9 cellular contexts compared by ENCODE assay signal in the genomic region with DNA sequence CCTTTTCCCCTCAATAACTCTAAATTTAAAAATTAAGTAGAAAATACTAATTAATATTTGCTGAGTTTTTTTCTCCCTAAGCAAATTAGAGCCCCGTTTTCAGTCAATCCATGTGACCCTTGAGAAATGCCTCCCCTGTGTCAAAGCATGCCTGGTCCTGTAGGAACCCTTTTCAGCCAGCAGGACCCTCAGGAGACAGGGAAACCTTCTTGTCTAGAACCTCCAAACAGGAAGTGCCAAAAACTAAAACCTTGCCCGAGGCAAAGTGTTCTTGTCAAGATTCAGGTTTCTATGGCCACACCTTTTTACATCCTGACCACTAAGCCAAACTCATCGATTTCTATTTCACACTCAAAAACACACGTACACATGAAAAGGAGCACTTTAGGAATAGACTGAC.
DNase-seq lines count a peak whose midpoint lies in the region; ATAC-seq and TF ChIP-seq lines count a peak whose summit lies in the region.
"Had no signal": no experiment of that assay in that cellular context is flagged by ENCODE, and none has a peak within 500 bp of the region (broad histone marks: within the 10 kb centered on the region; RNA-seq: fewer than 3 reads in every experiment).

No MANE protein-coding gene starts in this region.

- peak; percentile 26; the same call in 1 of the 2 replicates for TF ChIP-seq RAD21 in IMR-90 (IDR thresholded peaks at IDR 0.05; ENCODE audit: low read length)

- H2AK9ac ChIP-seq in IMR-90 (replicated peaks; ENCODE audit: low read depth, low read length, poor library complexity), result no peak overlapping the region

- no peak overlapping the region for H2BK120ac ChIP-seq in IMR-90 (ENCODE audit: low read depth, low read length)

- H3K4me1 ChIP-seq in IMR-90 (ENCODE audit: control insufficient read depth, insufficient read depth, low read length), result no peaks in the 10 kb centered on the region
- peaks cover 6% of the 10 kb centered on the region for H3K4me1 ChIP-seq in CD4-positive, alpha-beta memory T cell (ENCODE audit: insufficient read depth, low read length)
- H3K4me1 ChIP-seq: adrenal gland had no signal

- H3K9ac ChIP-seq in IMR-90 (ENCODE audit: low read depth, low read length), result no peak overlapping the region

- H2BK15ac ChIP-seq in IMR-90 (ENCODE audit: low read depth, low read length), result no peak overlapping the region

- ATAC-seq in IMR-90 (ENCODE audit: low read depth) (no peak), natural killer cell (no peak)

- dilution Hi-C loops in IMR-90 (cut with HindIII; ENCODE audit: low sequenced_read_pairs, unreplicated experiment), result no loop called here

- H3K14ac ChIP-seq in IMR-90 (replicated peaks; ENCODE audit: low read depth, low read length), result no peak overlapping the region

- no peak overlapping the region for H2AK5ac ChIP-seq in IMR-90 (ENCODE audit: low read depth, low read length)

- no peak overlapping the region for H3K4me3 ChIP-seq in IMR-90 (ENCODE audit: insufficient read depth, low read depth, low read length)
- no peak overlapping the region for H3K4me3 ChIP-seq in CD4-positive, alpha-beta memory T cell (ENCODE audit: low read length in 2 of 2)
- H3K4me3 ChIP-seq: adrenal gland had no signal

- H3K27me3 ChIP-seq in IMR-90 (ENCODE audit: control insufficient read depth, insufficient read depth, low read length), result peaks cover 8% of the 10 kb centered on the region
- H3K27me3 ChIP-seq in CD4-positive, alpha-beta memory T cell (ENCODE audit: insufficient read depth, low read length), result no peaks in the 10 kb centered on the region
- H3K27me3 ChIP-seq: adrenal gland had no signal

- no peaks in the 10 kb centered on the region for H3K36me3 Mint-ChIP-seq in activated T-helper 1 cell treated with anti-CD3 and anti-CD28 coated beads, Interleukin-12 subunit alpha, Interleukin-12 subunit beta, Interleukin-2, Interleukin-4 antibody, amounts not matched to agents 30 ng/mL and 10 ng/mL and 1 ng/mL, durations not matched to agents 14 hours and 24 hours and 36 hours (ENCODE audit: low read depth)
- no peaks in the 10 kb centered on the region for H3K36me3 Mint-ChIP-seq in CD4-positive, alpha-beta memory T cell
- H3K36me3 Mint-ChIP-seq in natural killer cell, result no peaks in the 10 kb centered on the region

- 0 out of 2 replicates have a peak, but pooled peaks have one; percentile 14 for TF ChIP-seq CTCF in IMR-90 (conservative IDR thresholded peaks at IDR 0.05; ENCODE audit: low read depth, low read length)
- no peak for TF ChIP-seq CTCF in natural killer cell (IDR thresholded peaks at IDR 0.05)

- no peaks in the 10 kb centered on the region for H3K79me1 ChIP-seq in IMR-90 (ENCODE audit: low read depth in 1 of 2, low read length in 2 of 2)

- POLR2A ChIA-PET in IMR-90 (lab: Charles Lee; ENCODE audit: unreplicated experiment), result no interaction called here
- POLR2A ChIA-PET in CD4-positive, alpha-beta memory T cell (lab: Charles Lee; ENCODE audit: partially characterized antibody), result interaction anchor here (0.9 to 7.2 kb wide), 5 partner anchors 60 to 113 kb away, joined by 3 to 69 read pairs (median 11); a partner anchor contains a TSS

- no peaks in the 10 kb centered on the region for H3K9me3 Mint-ChIP-seq in activated T-helper 1 cell treated with anti-CD3 and anti-CD28 coated beads, Interleukin-12 subunit alpha, Interleukin-12 subunit beta, Interleukin-2, Interleukin-4 antibody, amounts not matched to agents 30 ng/mL and 10 ng/mL and 1 ng/mL, durations not matched to agents 14 hours and 24 hours and 36 hours
- no peaks in the 10 kb centered on the region for H3K9me3 Mint-ChIP-seq in CD4-positive, alpha-beta memory T cell
- H3K9me3 Mint-ChIP-seq in natural killer cell, result no peaks in the 10 kb centered on the region

- no peak overlapping the region for H2BK5ac ChIP-seq in IMR-90 (ENCODE audit: low read depth, low read length, poor library complexity, severe bottlenecking)

- H3K4me3 Mint-ChIP-seq in activated T-helper 1 cell treated with anti-CD3 and anti-CD28 coated beads, Interleukin-12 subunit alpha, Interleukin-12 subunit beta, Interleukin-2, Interleukin-4 antibody, amounts not matched to agents 30 ng/mL and 10 ng/mL and 1 ng/mL, durations not matched to agents 14 hours and 24 hours and 36 hours, result no peak overlapping the region
- peak overlapping the region in 1 of 8 donors; percentile 5 for H3K4me3 Mint-ChIP-seq in CD4-positive, alpha-beta memory T cell
- no peak overlapping the region for H3K4me3 Mint-ChIP-seq in natural killer cell

- H4K8ac ChIP-seq in IMR-90 (ENCODE audit: low read depth in 2 of 2, low read length in 2 of 2), result no peak overlapping the region

- BruUV-seq in IMR-90 (replicated peaks; lab: Mats Ljungman, UMichigan), result no TSS peak

- DNase-seq in NCI-H524 (lab: John Stamatoyannopoulos, UW) (peak; percentile 7 to 10), NCI-H524 treated with DMSO at 0.1 percent for 48 hours (lab: John Stamatoyannopoulos, UW) (no peak), IMR-90 (peak; percentile 13), myocyte (ENCODE audit: low read depth) (peak; percentile 11), natural killer cell (no peak), SW480 (ENCODE audit: low spot score) (no peak)
- no peak for DNase-seq in activated T-helper 1 cell treated with anti-CD3 and anti-CD28 coated beads, Interleukin-12 subunit alpha, Interleukin-12 subunit beta, Interleukin-2, Interleukin-4 antibody, amounts not matched to agents 30 ng/mL and 10 ng/mL and 1 ng/mL, durations not matched to agents 14 hours and 24 hours and 36 hours (ENCODE audit: low spot score)
- no peak for DNase-seq in CD4-positive, alpha-beta memory T cell

- H3K23ac ChIP-seq in IMR-90 (ENCODE audit: low read depth, low read length), result no peak overlapping the region

- H3K27ac Mint-ChIP-seq in activated T-helper 1 cell treated with anti-CD3 and anti-CD28 coated beads, Interleukin-12 subunit alpha, Interleukin-12 subunit beta, Interleukin-2, Interleukin-4 antibody, amounts not matched to agents 30 ng/mL and 10 ng/mL and 1 ng/mL, durations not matched to agents 14 hours and 24 hours and 36 hours, result peak overlapping the region; percentile 65
- H3K27ac Mint-ChIP-seq in CD4-positive, alpha-beta memory T cell, result peak overlapping the region in 1 of 7 donors; percentile 48
- no peak overlapping the region for H3K27ac Mint-ChIP-seq in natural killer cell

- no peak overlapping the region for H3K4ac ChIP-seq in IMR-90 (ENCODE audit: low read depth, low read length)

- no peak overlapping the region for H4K5ac ChIP-seq in IMR-90 (ENCODE audit: low read depth, low read length)

- no peak overlapping the region for H3K18ac ChIP-seq in IMR-90 (ENCODE audit: low read depth, low read length)

- CTCF ChIA-PET in IMR-90 (lab: Yijun Ruan, JAX), result interaction anchor here (0.9 to 2.0 kb wide), 5 partner anchors 21 to 1069 kb away, joined by 5 to 7 read pairs (median 6); a partner anchor contains a TSS
- CTCF ChIA-PET in CD4-positive, alpha-beta memory T cell (lab: Charles Lee; ENCODE audit: partially characterized antibody), result interaction anchor here (1.0 to 15.8 kb wide), 20 partner anchors 10 to 1069 kb away, joined by 3 to 288 read pairs (median 10); a partner anchor contains a TSS

- H3K4me1 Mint-ChIP-seq in activated T-helper 1 cell treated with anti-CD3 and anti-CD28 coated beads, Interleukin-12 subunit alpha, Interleukin-12 subunit beta, Interleukin-2, Interleukin-4 antibody, amounts not matched to agents 30 ng/mL and 10 ng/mL and 1 ng/mL, durations not matched to agents 14 hours and 24 hours and 36 hours (ENCODE audit: low read depth), result peaks cover 31% of the 10 kb centered on the region
- H3K4me1 Mint-ChIP-seq in CD4-positive, alpha-beta memory T cell, result peaks cover 10 to 27% (median 20%) of the 10 kb centered on the region in 4 donors
- H3K4me1 Mint-ChIP-seq in natural killer cell, result peaks cover 7 to 14% of the 10 kb centered on the region in 2 donors

- no peak overlapping the region for H3K4me2 ChIP-seq in IMR-90 (ENCODE audit: low read depth, low read length)

- H3K27ac ChIP-seq in IMR-90 (ENCODE audit: insufficient read depth, low read length), result no peak overlapping the region
- H3K27ac ChIP-seq in CD4-positive, alpha-beta memory T cell (ENCODE audit: low read depth, low read length), result no peak overlapping the region
- H3K27ac ChIP-seq: adrenal gland had no signal

- H3K27me3 Mint-ChIP-seq in activated T-helper 1 cell treated with anti-CD3 and anti-CD28 coated beads, Interleukin-12 subunit alpha, Interleukin-12 subunit beta, Interleukin-2, Interleukin-4 antibody, amounts not matched to agents 30 ng/mL and 10 ng/mL and 1 ng/mL, durations not matched to agents 14 hours and 24 hours and 36 hours (ENCODE audit: insufficient read depth), result no peaks in the 10 kb centered on the region
- no peaks in the 10 kb centered on the region for H3K27me3 Mint-ChIP-seq in CD4-positive, alpha-beta memory T cell
- peaks cover 0 to 8% of the 10 kb centered on the region in 2 donors for H3K27me3 Mint-ChIP-seq in natural killer cell (ENCODE audit: low read depth in 2 of 2)

- intact Hi-C loops in IMR-90 (cut with micrococcal nuclease), result loop anchor here (1.0 to 5.0 kb wide), 5 partner anchors 90 to 1055 kb away; a partner anchor contains a TSS
- intact Hi-C loops in activated T-helper 1 cell treated with anti-CD3 and anti-CD28 coated beads, Interleukin-12 subunit alpha, Interleukin-12 subunit beta, Interleukin-2, Interleukin-4 antibody, amounts not matched to agents 30 ng/mL and 10 ng/mL and 1 ng/mL, durations not matched to agents 14 hours and 24 hours and 36 hours (cut with micrococcal nuclease), result loop anchor here (1.0 kb wide), 5 partner anchors 60 to 273 kb away; a partner anchor contains a TSS
- intact Hi-C loops in CD4-positive, alpha-beta memory T cell (cut with micrococcal nuclease), result loop anchor here (1.0 to 10.0 kb wide), 9 partner anchors 20 to 1073 kb away; a partner anchor contains a TSS
- intact Hi-C loops in natural killer cell (cut with micrococcal nuclease), result loop anchor here (1.0 to 10.0 kb wide), 3 partner anchors 106 to 273 kb away; a partner anchor contains a TSS

- H3K9me3 ChIP-seq in IMR-90 (ENCODE audit: control insufficient read depth, insufficient read depth, low read length), result no peaks in the 10 kb centered on the region
- no peaks in the 10 kb centered on the region for H3K9me3 ChIP-seq in CD4-positive, alpha-beta memory T cell (ENCODE audit: control insufficient read depth in 1 of 2, low read length in 2 of 2)
- H3K9me3 ChIP-seq: adrenal gland had no signal

- no peaks in the 10 kb centered on the region for H3K9me1 ChIP-seq in IMR-90 (ENCODE audit: insufficient read depth, low read length)

- in situ Hi-C loops in IMR-90 (cut with MboI; ENCODE audit: low sequenced_read_pairs), result loop anchor here (10.0 to 25.0 kb wide), 2 partner anchors 273 to 570 kb away; no protein-coding TSS in a partner anchor

- no peaks in the 10 kb centered on the region for H3K36me3 ChIP-seq in IMR-90 (ENCODE audit: control insufficient read depth, insufficient read depth, low read length)
- H3K36me3 ChIP-seq in CD4-positive, alpha-beta memory T cell (ENCODE audit: insufficient read depth, low read length), result no peaks in the 10 kb centered on the region
- H3K36me3 ChIP-seq: adrenal gland had no signal

- no peak overlapping the region for H2AFZ ChIP-seq in IMR-90 (replicated peaks; ENCODE audit: low read length, poor library complexity)

- H2BK20ac ChIP-seq in IMR-90 (ENCODE audit: low read depth, low read length), result no peak overlapping the region

- TF ChIP-seq POLR2A in IMR-90 (IDR thresholded peaks at IDR 0.05; ENCODE audit: low read depth, low read length), result no peak

- no peaks in the 10 kb centered on the region for H4K20me1 ChIP-seq in IMR-90 (ENCODE audit: insufficient read depth, low read length)

- no peak overlapping the region for H4K91ac ChIP-seq in IMR-90 (ENCODE audit: insufficient read depth, low read depth, low read length)

- no peak overlapping the region for H3K56ac ChIP-seq in IMR-90 (ENCODE audit: extremely low read depth, insufficient read depth, low read length)

- WGBS in IMR-90 (ENCODE audit: extremely low coverage in 2 of 2, insufficient read length in 1 of 2), 2 experiments, result 92% methylated on average over 2 of the region's 4 CpGs; no CpG with 5 or more reads in 1 of the 2 experiments

Comparison
In these comparisons a context has a peak if more than half of its experiments do, and no peak if none do; other contexts are left out.
1. DNase-seq: peak in NCI-H524 (2 of 2), IMR-90 (single experiment) and myocyte (single experiment); none in NCI-H524 treated with DMSO at 0.1 percent for 48 hours (single experiment), activated T-helper 1 cell treated with anti-CD3 and anti-CD28 coated beads, Interleukin-12 subunit alpha, Interleukin-12 subunit beta, Interleukin-2, Interleukin-4 antibody, amounts not matched to agents 30 ng/mL and 10 ng/mL and 1 ng/mL, durations not matched to agents 14 hours and 24 hours and 36 hours (single experiment), CD4-positive, alpha-beta memory T cell (0 of 5), natural killer cell (single experiment) and SW480 (single experiment).